In the genomic region with DNA sequence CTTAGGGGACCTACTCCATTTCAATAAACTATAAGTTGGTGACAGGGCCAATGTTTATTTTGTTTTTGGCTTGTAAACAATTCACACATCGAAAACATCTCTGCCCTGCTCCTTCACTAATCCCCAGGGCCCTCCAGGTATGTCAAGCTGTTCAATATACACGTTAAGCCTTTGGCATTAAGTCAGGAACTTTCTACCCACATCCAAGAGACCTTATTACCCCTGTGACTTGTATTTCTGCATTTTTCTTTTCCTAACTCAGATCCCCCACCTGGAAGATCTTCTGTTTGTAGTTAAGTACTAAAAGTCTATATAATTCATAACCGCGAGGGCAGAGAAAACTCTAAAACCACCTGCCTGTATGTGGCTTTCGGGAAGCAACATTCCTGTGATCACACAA, we compare ENCODE assay signal across 34 cellular contexts.
"Had no signal": no experiment of that assay in that cellular context is flagged by ENCODE, and none has a peak within 500 bp of the region (broad histone marks: within the 10 kb centered on the region; RNA-seq: fewer than 3 reads in every experiment).

No MANE protein-coding gene starts in this region.

- H3K4me1 ChIP-seq: ascending aorta had no signal

- H3K27me3 ChIP-seq: ascending aorta, cardiac muscle cell had no signal

- H3K9me3 ChIP-seq: ascending aorta had no signal

- ATAC-seq: activated CD8-positive, alpha-beta T cell treated with anti-CD3 and anti-CD28 coated beads for 36 hours; activated naive CD8-positive, alpha-beta T cell treated with anti-CD3 and anti-CD28 coated beads, Interleukin-2, amount 50 U/mL, for 24 hours had no signal

- H3K27ac ChIP-seq: ascending aorta, cardiac muscle cell, VCaP had no signal

- DNase-seq: activated B cell treated with CpG ODN at 0.5 μM for 24 hours; activated CD4-positive, alpha-beta memory T cell treated with anti-CD3 and anti-CD28 coated beads for 36 hours; activated CD4-positive, alpha-beta T cell treated with anti-CD3 and anti-CD28 coated beads for 4 hours; activated CD4-positive, alpha-beta T cell treated with anti-CD3 and anti-CD28 coated beads, Interleukin-2, amount 10 ng/mL, durations not matched to agents 24 days and 14 days; activated CD4-positive, alpha-beta T cell treated with anti-CD3 and anti-CD28 coated beads, Interleukin-2, amount 50 U/mL, for 1 hour; activated CD4-positive, alpha-beta T cell treated with anti-CD3 and anti-CD28 coated beads, Interleukin-2, amount 50 U/mL, for 4 hours; activated CD4-positive, CD25-positive, alpha-beta regulatory T cell treated with anti-CD3 and anti-CD28 coated beads, Interleukin-2, amount 50 U/mL, for 72 hours; activated CD8-positive, alpha-beta memory T cell treated with anti-CD3 and anti-CD28 coated beads, Interleukin-2, amount 50 U/mL, for 4 hours; activated CD8-positive, alpha-beta T cell treated with anti-CD3 and anti-CD28 coated beads for 36 hours; activated effector memory CD4-positive, alpha-beta T cell treated with Interleukin-2 at 50 U/mL for 16 hours; activated gamma-delta T cell; activated naive CD4-positive, alpha-beta T cell treated with anti-CD3 and anti-CD28 coated beads, Interleukin-2, amount 10 ng/mL, durations not matched to agents 7 days and 5 days; activated naive CD4-positive, alpha-beta T cell treated with Interleukin-2 at 50 U/mL for 16 hours; activated naive CD8-positive, alpha-beta T cell treated with anti-CD3 and anti-CD28 coated beads, Interleukin-2, amount 10 ng/mL, durations not matched to agents 7 days and 5 days; activated naive CD8-positive, alpha-beta T cell treated with anti-CD3 and anti-CD28 coated beads, Interleukin-2, amount 50 U/mL, for 24 hours; activated T-cell treated with anti-CD3 and anti-CD28 coated beads, Interleukin-2, amount 50 U/mL, for 24 hours; activated T-cell treated with anti-CD3 and anti-CD28 coated beads, Interleukin-2, amount 50 U/mL, for 48 hours; amygdala; anterior cingulate cortex; caudate nucleus; cerebellar nuclear complex; T-helper 1 cell; T-helper 2 cell; T-helper 9 cell had no signal

- H3K36me3 ChIP-seq: ascending aorta, cardiac muscle cell had no signal

- H3K36me3 Mint-ChIP-seq: activated CD4-positive, alpha-beta memory T cell treated with anti-CD3 and anti-CD28 coated beads for 36 hours; activated naive CD4-positive, alpha-beta T cell treated with anti-CD3 and anti-CD28 coated beads, Interleukin-2, amount 10 ng/mL, durations not matched to agents 7 days and 5 days; activated naive CD4-positive, alpha-beta T cell treated with anti-CD3 and anti-CD28 coated beads, Interleukin-2, amount 50 U/mL, for 24 hours; activated naive CD8-positive, alpha-beta T cell; activated naive CD8-positive, alpha-beta T cell treated with anti-CD3 and anti-CD28 coated beads, Interleukin-2, amount 10 ng/mL, durations not matched to agents 7 days and 5 days; brain had no signal

- H3K9me3 Mint-ChIP-seq: activated B cell treated with CpG ODN at 0.5 μM for 24 hours; activated CD4-positive, alpha-beta memory T cell treated with anti-CD3 and anti-CD28 coated beads for 36 hours; activated CD4-positive, alpha-beta T cell treated with anti-CD3 and anti-CD28 coated beads, Interleukin-2, amount 10 ng/mL, durations not matched to agents 24 days and 14 days; activated CD8-positive, alpha-beta T cell treated with anti-CD3 and anti-CD28 coated beads for 36 hours; activated naive CD4-positive, alpha-beta T cell treated with anti-CD3 and anti-CD28 coated beads, Interleukin-2, amount 50 U/mL, for 24 hours; activated naive CD8-positive, alpha-beta T cell treated with anti-CD3 and anti-CD28 coated beads, Interleukin-2, amount 10 ng/mL, durations not matched to agents 7 days and 5 days; activated naive CD8-positive, alpha-beta T cell treated with anti-CD3 and anti-CD28 coated beads, Interleukin-2, amount 50 U/mL, for 24 hours; activated T-cell treated with anti-CD3 and anti-CD28 coated beads, Interleukin-2, amount 50 U/mL, for 24 hours; activated T-helper 2 cell treated with anti-CD3 and anti-CD28 coated beads, Interferon-gamma antibody, Interleukin-2, Interleukin-4, amounts not matched to agents 10 μg/mL and 5 μg/mL and 100 μg/mL, durations not matched to agents 14 hours and 24 hours and 36 hours; central memory CD8-positive, alpha-beta T cell; T-helper 1 cell treated with Interleukin-12 subunit alpha and Interleukin-12 subunit beta and Interleukin-4 antibody, amounts not matched to agents 30 μg/mL and 1 μg/mL, for 36 hours; T-helper 2 cell treated with Interferon-gamma antibody and Interleukin-4, amounts not matched to agents 5 μg/mL and 100 μg/mL, for 36 hours had no signal

- H3K4me3 Mint-ChIP-seq: activated B cell treated with CpG ODN at 0.5 μM for 24 hours; activated CD4-positive, alpha-beta memory T cell treated with anti-CD3 and anti-CD28 coated beads for 36 hours; activated CD4-positive, alpha-beta T cell treated with anti-CD3 and anti-CD28 coated beads, Interleukin-2, amount 10 ng/mL, durations not matched to agents 24 days and 14 days; activated CD8-positive, alpha-beta T cell treated with anti-CD3 and anti-CD28 coated beads for 36 hours; activated naive CD4-positive, alpha-beta T cell treated with anti-CD3 and anti-CD28 coated beads, Interleukin-2, amount 10 ng/mL, durations not matched to agents 7 days and 5 days; activated naive CD4-positive, alpha-beta T cell treated with anti-CD3 and anti-CD28 coated beads, Interleukin-2, amount 50 U/mL, for 24 hours; activated naive CD8-positive, alpha-beta T cell; activated naive CD8-positive, alpha-beta T cell treated with anti-CD3 and anti-CD28 coated beads, Interleukin-2, amount 10 ng/mL, durations not matched to agents 7 days and 5 days; activated naive CD8-positive, alpha-beta T cell treated with anti-CD3 and anti-CD28 coated beads, Interleukin-2, amount 50 U/mL, for 24 hours; activated T-cell treated with anti-CD3 and anti-CD28 coated beads, Interleukin-2, amount 50 U/mL, for 24 hours; brain; central memory CD8-positive, alpha-beta T cell; T-helper 1 cell treated with Interleukin-12 subunit alpha and Interleukin-12 subunit beta and Interleukin-4 antibody, amounts not matched to agents 30 μg/mL and 1 μg/mL, for 36 hours; T-helper 2 cell treated with Interferon-gamma antibody and Interleukin-4, amounts not matched to agents 5 μg/mL and 100 μg/mL, for 36 hours had no signal

- H3K4me3 ChIP-seq: ascending aorta, cardiac muscle cell had no signal

- H3K4me1 Mint-ChIP-seq: activated B cell treated with CpG ODN at 0.5 μM for 24 hours; activated CD4-positive, alpha-beta T cell treated with anti-CD3 and anti-CD28 coated beads, Interleukin-2, amount 10 ng/mL, durations not matched to agents 24 days and 14 days; activated naive CD4-positive, alpha-beta T cell treated with anti-CD3 and anti-CD28 coated beads, Interleukin-2, amount 10 ng/mL, durations not matched to agents 7 days and 5 days; activated naive CD4-positive, alpha-beta T cell treated with anti-CD3 and anti-CD28 coated beads, Interleukin-2, amount 50 U/mL, for 24 hours; activated naive CD8-positive, alpha-beta T cell treated with anti-CD3 and anti-CD28 coated beads, Interleukin-2, amount 10 ng/mL, durations not matched to agents 7 days and 5 days; activated naive CD8-positive, alpha-beta T cell treated with anti-CD3 and anti-CD28 coated beads, Interleukin-2, amount 50 U/mL, for 24 hours; central memory CD8-positive, alpha-beta T cell had no signal

- H3K27ac Mint-ChIP-seq: activated B cell treated with CpG ODN at 0.5 μM for 24 hours; activated CD4-positive, alpha-beta memory T cell treated with anti-CD3 and anti-CD28 coated beads for 36 hours; activated CD4-positive, alpha-beta T cell treated with anti-CD3 and anti-CD28 coated beads, Interleukin-2, amount 10 ng/mL, durations not matched to agents 24 days and 14 days; activated CD8-positive, alpha-beta T cell treated with anti-CD3 and anti-CD28 coated beads for 36 hours; activated naive CD4-positive, alpha-beta T cell treated with anti-CD3 and anti-CD28 coated beads, Interleukin-2, amount 10 ng/mL, durations not matched to agents 7 days and 5 days; activated naive CD4-positive, alpha-beta T cell treated with anti-CD3 and anti-CD28 coated beads, Interleukin-2, amount 50 U/mL, for 24 hours; activated naive CD8-positive, alpha-beta T cell; activated naive CD8-positive, alpha-beta T cell treated with anti-CD3 and anti-CD28 coated beads, Interleukin-2, amount 10 ng/mL, durations not matched to agents 7 days and 5 days; activated naive CD8-positive, alpha-beta T cell treated with anti-CD3 and anti-CD28 coated beads, Interleukin-2, amount 50 U/mL, for 24 hours; activated T-cell treated with anti-CD3 and anti-CD28 coated beads, Interleukin-2, amount 50 U/mL, for 24 hours; activated T-helper 2 cell treated with anti-CD3 and anti-CD28 coated beads, Interferon-gamma antibody, Interleukin-2, Interleukin-4, amounts not matched to agents 10 μg/mL and 5 μg/mL and 100 μg/mL, durations not matched to agents 14 hours and 24 hours and 36 hours; T-helper 1 cell treated with Interleukin-12 subunit alpha and Interleukin-12 subunit beta and Interleukin-4 antibody, amounts not matched to agents 30 μg/mL and 1 μg/mL, for 36 hours; T-helper 2 cell treated with Interferon-gamma antibody and Interleukin-4, amounts not matched to agents 5 μg/mL and 100 μg/mL, for 36 hours had no signal

- H3K27me3 Mint-ChIP-seq: activated naive CD4-positive, alpha-beta T cell treated with anti-CD3 and anti-CD28 coated beads, Interleukin-2, amount 50 U/mL, for 24 hours; activated naive CD8-positive, alpha-beta T cell; activated naive CD8-positive, alpha-beta T cell treated with anti-CD3 and anti-CD28 coated beads, Interleukin-2, amount 10 ng/mL, durations not matched to agents 7 days and 5 days; activated T-cell treated with anti-CD3 and anti-CD28 coated beads, Interleukin-2, amount 50 U/mL, for 24 hours; brain had no signal
